Comparison of ENCODE assay signal across 27 cellular contexts in the genomic region with DNA sequence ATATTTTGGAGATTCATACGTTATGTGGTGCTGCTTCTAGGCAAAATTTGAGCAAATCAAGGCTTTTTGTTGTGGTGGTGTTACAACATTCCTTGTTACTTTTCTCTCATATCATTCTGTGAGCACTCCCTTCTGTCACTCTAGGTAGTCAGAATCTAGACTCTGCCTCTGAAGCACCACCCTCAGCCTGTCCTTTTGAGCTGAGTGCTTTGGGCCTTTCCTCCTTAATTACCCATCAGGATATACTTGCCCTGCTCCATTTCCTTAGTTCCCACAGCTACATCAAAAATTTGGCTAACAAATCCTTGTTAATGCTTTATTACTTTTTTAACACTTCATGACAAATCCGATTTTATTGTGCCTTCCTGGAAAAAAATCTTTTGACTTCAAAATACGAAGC.
"Had no signal": no experiment of that assay in that cellular context is flagged by ENCODE, and none has a peak within 500 bp of the region (broad histone marks: within the 10 kb centered on the region; RNA-seq: fewer than 3 reads in every experiment).

No MANE protein-coding gene starts in this region.

- H3K4me1 ChIP-seq: ascending aorta, body of pancreas, Peyer's patch had no signal

- H3K27ac ChIP-seq: body of pancreas, Peyer's patch, RWPE1 had no signal

- ATAC-seq: activated naive CD4-positive, alpha-beta T cell treated with anti-CD3 and anti-CD28 coated beads, Interleukin-2, amount 50 U/mL, for 72 hours; activated naive CD8-positive, alpha-beta T cell treated with anti-CD3 and anti-CD28 coated beads, Interleukin-2, amount 50 U/mL, for 24 hours; activated T-cell treated with anti-CD3 and anti-CD28 coated beads, Interleukin-2, amount 50 U/mL, for 4 hours; body of pancreas; T-cell had no signal

- DNase-seq: activated CD4-positive, alpha-beta memory T cell treated with anti-CD3 and anti-CD28 coated beads for 36 hours; activated CD4-positive, alpha-beta T cell treated with anti-CD3 and anti-CD28 coated beads, Interleukin-2, amount 10 ng/mL, durations not matched to agents 7 days and 5 days; activated CD4-positive, CD25-positive, alpha-beta regulatory T cell; activated CD8-positive, alpha-beta memory T cell treated with anti-CD3 and anti-CD28 coated beads for 24 hours; activated effector memory CD4-positive, alpha-beta T cell treated with anti-CD3 and anti-CD28 coated beads, Interleukin-2, amount 50 U/mL, for 16 hours; activated naive CD4-positive, alpha-beta T cell treated with Interleukin-2 at 50 U/mL for 16 hours; activated naive CD8-positive, alpha-beta T cell treated with anti-CD3 and anti-CD28 coated beads, Interleukin-2, amount 50 U/mL, for 24 hours; activated T-cell treated with anti-CD3 and anti-CD28 coated beads, Interleukin-2, amount 50 U/mL, for 4 hours; amniotic stem cell; body of pancreas; Kasumi-1; KBM-7; NCI-H1105 treated with DMSO at 0.1 percent for 48 hours; NCI-H1436 treated with DMSO at 0.1 percent for 48 hours; NCI-H187; NCI-H2081; NCI-H2171; NCI-H2227 treated with DMSO at 0.1 percent for 48 hours; NCI-H69; Peyer's patch; SHP77 treated with DMSO at 0.1 percent for 48 hours; T-cell; T-helper 2 cell; T1000 had no signal

- H3K27me3 ChIP-seq: ascending aorta, body of pancreas, Peyer's patch had no signal

- H3K9me3 ChIP-seq: body of pancreas had no signal

- H3K4me3 ChIP-seq: ascending aorta, body of pancreas, Peyer's patch had no signal

- H3K36me3 ChIP-seq: ascending aorta, Peyer's patch had no signal
